9 cellular contexts compared by ENCODE assay signal in the genomic region with DNA sequence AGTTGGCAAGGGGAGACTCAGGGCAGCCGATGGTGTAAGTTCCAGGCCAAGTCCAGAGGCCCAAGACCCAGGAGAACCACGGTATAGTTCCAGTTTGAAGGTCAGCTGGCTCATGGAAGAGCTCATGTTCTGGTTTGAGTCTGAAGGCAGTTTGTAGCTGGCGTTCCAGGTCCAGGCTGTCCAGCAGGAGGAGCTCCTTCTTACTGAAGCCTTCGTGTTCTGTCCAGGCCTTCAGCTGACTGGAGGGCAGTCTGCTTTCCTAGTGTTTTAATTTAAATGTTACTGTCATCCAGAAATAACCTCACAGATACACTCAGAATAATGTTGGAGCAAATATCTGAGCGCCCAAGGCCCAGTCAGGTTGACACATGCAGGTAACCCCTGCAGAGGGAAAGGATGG. TPM values are rescaled to one million over a fixed set of nuclear protein-coding genes. Genes with fewer than 3 reads are reported as not detected.
DNase-seq lines count a peak whose midpoint lies in the region; ATAC-seq, FAIRE-seq and TF ChIP-seq lines count a peak whose summit lies in the region.
"Had no signal": no experiment of that assay in that cellular context is flagged by ENCODE, and none has a peak within 500 bp of the region (broad histone marks: within the 10 kb centered on the region; RNA-seq: fewer than 3 reads in every experiment).

No MANE protein-coding gene starts in this region.

- TF ChIP-seq CTCF in astrocyte of the cerebellum (IDR thresholded peaks at IDR 0.05; ENCODE audit: low read depth, low read length, missing control alignments) (peak; percentile 73), kidney epithelial cell (IDR thresholded peaks at IDR 0.05; ENCODE audit: insufficient read depth, low read length, poor library complexity, severe bottlenecking) (peak; percentile 47)

- no peak for TF ChIP-seq POLR2A in H54 (IDR thresholded peaks at IDR 0.05; ENCODE audit: low read depth, low read length)

- H3K36me3 Mint-ChIP-seq in stimulated activated naive CD8-positive, alpha-beta T cell treated with anti-CD3 and anti-CD28 coated beads, Interleukin-15, Interleukin-2, amounts not matched to agents 100 ng/mL and 50 ng/mL, for 24 hours (ENCODE audit: low read depth), result peaks cover 58% of the 10 kb centered on the region

- FAIRE-seq in H54 (lab: Jason Lieb, UNC), result no peak

- H3K27me3 Mint-ChIP-seq in stimulated activated naive CD8-positive, alpha-beta T cell treated with anti-CD3 and anti-CD28 coated beads, Interleukin-15, Interleukin-2, amounts not matched to agents 100 ng/mL and 50 ng/mL, for 24 hours, result no peaks in the 10 kb centered on the region
- H3K27me3 Mint-ChIP-seq in stimulated activated naive CD8-positive, alpha-beta T cell treated with anti-CD3 and anti-CD28 coated beads, Interleukin-15, amount 100 ng/mL, for 72 hours, result no peaks in the 10 kb centered on the region
- H3K27me3 Mint-ChIP-seq: activated B cell treated with CpG ODN at 0.5 μM for 24 hours had no signal

- H3K4me3 ChIP-seq in astrocyte of the cerebellum (ENCODE audit: low read depth, low read length) (no peak overlapping the region), kidney epithelial cell (ENCODE audit: low read depth, low read length) (no peak overlapping the region)

- H3K4me3 Mint-ChIP-seq in stimulated activated naive CD8-positive, alpha-beta T cell treated with anti-CD3 and anti-CD28 coated beads, Interleukin-15, Interleukin-2, amounts not matched to agents 100 ng/mL and 50 ng/mL, for 24 hours, result no peak overlapping the region
- no peak overlapping the region for H3K4me3 Mint-ChIP-seq in stimulated activated naive CD8-positive, alpha-beta T cell treated with anti-CD3 and anti-CD28 coated beads, Interleukin-15, amount 100 ng/mL, for 72 hours
- H3K4me3 Mint-ChIP-seq: activated B cell treated with CpG ODN at 0.5 μM for 24 hours had no signal

- ATAC-seq in stimulated activated naive CD8-positive, alpha-beta T cell treated with anti-CD3 and anti-CD28 coated beads, Interleukin-15, amount 100 ng/mL, for 72 hours, result no peak

- no peak for DNase-seq in stimulated activated naive CD8-positive, alpha-beta T cell treated with anti-CD3 and anti-CD28 coated beads, Interleukin-15, amount 100 ng/mL, for 72 hours
- no peak for DNase-seq in astrocyte of the cerebellum (ENCODE audit: low read depth)
- DNase-seq in kidney epithelial cell (ENCODE audit: low read depth), result no peak
- no peak for DNase-seq in effector CD4-positive, alpha-beta T cell
- no peak for DNase-seq in H54 (ENCODE audit: insufficient read length, low spot score)
- no peak for DNase-seq in NCI-H1092 treated with DMSO at 0.1 percent for 48 hours (lab: John Stamatoyannopoulos, UW)
- DNase-seq in CD1c-positive myeloid dendritic cell (ENCODE audit: extremely low spot score), result no peak
- DNase-seq: activated B cell treated with CpG ODN at 0.5 μM for 24 hours had no signal

- H3K36me3 ChIP-seq in kidney epithelial cell (ENCODE audit: control insufficient read depth, insufficient read depth, low read length), result no peaks in the 10 kb centered on the region

- peaks cover 41% of the 10 kb centered on the region for H3K4me1 Mint-ChIP-seq in stimulated activated naive CD8-positive, alpha-beta T cell treated with anti-CD3 and anti-CD28 coated beads, Interleukin-15, Interleukin-2, amounts not matched to agents 100 ng/mL and 50 ng/mL, for 24 hours (ENCODE audit: low read depth)
- peaks cover 57% of the 10 kb centered on the region for H3K4me1 Mint-ChIP-seq in stimulated activated naive CD8-positive, alpha-beta T cell treated with anti-CD3 and anti-CD28 coated beads, Interleukin-15, amount 100 ng/mL, for 72 hours

- H3K9me3 Mint-ChIP-seq in stimulated activated naive CD8-positive, alpha-beta T cell treated with anti-CD3 and anti-CD28 coated beads, Interleukin-15, Interleukin-2, amounts not matched to agents 100 ng/mL and 50 ng/mL, for 24 hours, result no peaks in the 10 kb centered on the region
- H3K9me3 Mint-ChIP-seq in stimulated activated naive CD8-positive, alpha-beta T cell treated with anti-CD3 and anti-CD28 coated beads, Interleukin-15, amount 100 ng/mL, for 72 hours, result no peaks in the 10 kb centered on the region
- H3K9me3 Mint-ChIP-seq: activated B cell treated with CpG ODN at 0.5 μM for 24 hours had no signal

- peak overlapping the region; percentile 65 for H3K27ac Mint-ChIP-seq in stimulated activated naive CD8-positive, alpha-beta T cell treated with anti-CD3 and anti-CD28 coated beads, Interleukin-15, Interleukin-2, amounts not matched to agents 100 ng/mL and 50 ng/mL, for 24 hours
- H3K27ac Mint-ChIP-seq in stimulated activated naive CD8-positive, alpha-beta T cell treated with anti-CD3 and anti-CD28 coated beads, Interleukin-15, amount 100 ng/mL, for 72 hours, result peak overlapping the region in 1 of 2 donors; percentile 9
- H3K27ac Mint-ChIP-seq: activated B cell treated with CpG ODN at 0.5 μM for 24 hours had no signal

- H3K27me3 ChIP-seq in kidney epithelial cell (ENCODE audit: control insufficient read depth, insufficient read depth, low read length), result no peaks in the 10 kb centered on the region

- in situ Hi-C loops in astrocyte of the cerebellum (cut with HindIII; ENCODE audit: low sequenced_read_pairs), result no loop called here

RNA-seq across cellular contexts. Expression of a gene that starts 4.2 kb away (rescaled TPM):
- 192 and 220 TPM in 2 replicates for total RNA-seq in kidney epithelial cell

RNA-seq across cellular contexts. Expression of a gene that starts 39.9 kb away (rescaled TPM):
- 59.6 and 63.1 TPM in 2 replicates for total RNA-seq in kidney epithelial cell
